Comparison of ENCODE assay signal across 8 cellular contexts in genomic region chr7:32765649-32766251, GRCh38.
DNase-seq lines count a peak whose midpoint lies in the region; ATAC-seq and TF ChIP-seq lines count a peak whose summit lies in the region.
"Not testable (repeated sequence)": the region's sequence is repeated elsewhere in the genome, so short reads cannot be mapped to it uniquely, and the experiment has no call there.

No MANE protein-coding gene starts in this region.

- peak; percentile 63; the same call in 1 of the 2 replicates for TF ChIP-seq RAD21 in HCT116 (IDR thresholded peaks at IDR 0.05; ENCODE audit: low read depth)

- peaks cover 38% of the 10 kb centered on the region for H3K27me3 Mint-ChIP-seq in CD8-positive, alpha-beta T cell (ENCODE audit: low read depth)

- H3K36me3 Mint-ChIP-seq in CD8-positive, alpha-beta T cell = not testable (repeated sequence)

- H3K27ac ChIP-seq in CD8-positive, alpha-beta T cell (ENCODE audit: low read depth, low read length); HCT116 (ENCODE audit: low read depth, low read length); Panc1 (ENCODE audit: low read length); esophagus squamous epithelium; right lobe of liver; spleen: not testable (repeated sequence)

- ATAC-seq in CD8-positive, alpha-beta T cell; HCT116; Panc1; right lobe of liver: not testable (repeated sequence)

- H3K9me3 Mint-ChIP-seq in CD8-positive, alpha-beta T cell = not testable (repeated sequence)

- not testable (repeated sequence) for BruUV-seq in HCT116 (replicated peaks; lab: Mats Ljungman, UMichigan); Panc1 (replicated peaks; lab: Mats Ljungman, UMichigan)

- H3K4me3 Mint-ChIP-seq in CD8-positive, alpha-beta T cell = not testable (repeated sequence)

- H3K4me1 Mint-ChIP-seq in CD8-positive, alpha-beta T cell (ENCODE audit: low read depth) = peaks cover 12% of the 10 kb centered on the region

- H4K20me1 ChIP-seq in HCT116 (ENCODE audit: insufficient read depth) = not testable (repeated sequence)

- H3K27me3 ChIP-seq in CD8-positive, alpha-beta T cell (ENCODE audit: insufficient read depth, low read length); HCT116 (ENCODE audit: insufficient read depth, low read length); Panc1 (ENCODE audit: control insufficient read depth, insufficient read depth, low read length); right lobe of liver: not testable (repeated sequence)
- H3K27me3 ChIP-seq in esophagus squamous epithelium (peaks cover 0 to 13% (median 0%) of the 10 kb centered on the region in 4 donors), spleen (replicated peaks in 1 of 7) (peaks cover 0 to 44% (median 11%) of the 10 kb centered on the region in 7 donors)

- not testable (repeated sequence) for H3K79me2 ChIP-seq in HCT116 (ENCODE audit: insufficient read depth, low read length)

- in situ Hi-C loops in Panc1 (cut with HindIII; ENCODE audit: low pct_unique_long_range_greater_than_20kb, low sequenced_read_pairs); astrocyte of the spinal cord (cut with HindIII; ENCODE audit: low sequenced_read_pairs): not testable (repeated sequence)

- intact Hi-C loops in CD8-positive, alpha-beta T cell (cut with DNase I, micrococcal nuclease) = loop anchor here (1.0 to 5.0 kb wide), 5 partner anchors 82 to 1168 kb away; no protein-coding TSS in a partner anchor
- intact Hi-C loops in HCT116 (cut with micrococcal nuclease) (loop anchor here (2.0 kb wide), 1 partner anchor 343 kb away; the partner anchor contains the start of gene RP9), Panc1 (cut with micrococcal nuclease; ENCODE audit: unreplicated experiment) (loop anchor here (5.0 kb wide), 2 partner anchors 177 to 342 kb away; partner anchors contain the start of gene RP9)
- intact Hi-C loops in esophagus squamous epithelium (cut with DNase I); right lobe of liver (cut with DNase I); spleen (cut with DNase I; ENCODE audit: low total_unique reads): not testable (repeated sequence)

- RAD21 ChIA-PET in HCT116 (lab: Charles Lee; ENCODE audit: low non-redundant PET in 1 of 2, low total read pairs in 2 of 2, uncharacterized antibody in 2 of 2, unreplicated experiment in 2 of 2) = interaction anchor here in 1 of 2 experiments (0.8 kb wide), 1 partner anchor 343 kb away, joined by 7 read pairs; the partner anchor contains the start of gene RP9

- not testable (repeated sequence) for TF ChIP-seq POLR2A in HCT116 (IDR thresholded peaks at IDR 0.05; ENCODE audit: borderline replicate concordance, extremely low read depth, insufficient read depth, insufficient read length); esophagus squamous epithelium (IDR thresholded peaks at IDR 0.05); right lobe of liver (IDR thresholded peaks at IDR 0.05); spleen (IDR thresholded peaks at IDR 0.05)

- H3K9ac ChIP-seq in HCT116 (ENCODE audit: low read length) = not testable (repeated sequence)

- POLR2A ChIA-PET in CD8-positive, alpha-beta T cell (lab: Charles Lee); HCT116 (lab: Charles Lee); Panc1 (lab: Charles Lee): not testable (repeated sequence)

- WGBS in esophagus squamous epithelium, 2 donors = 20 to 31% methylated on average over 4 of the region's 4 CpGs
- 16% methylated on average over 4 of the region's 4 CpGs for WGBS in right lobe of liver (ENCODE audit: insufficient coverage, low coverage, low lambda C conversion rate, missing lambda C conversion rate)
- WGBS in spleen, 5 donors = 19 to 31% (median 25%) methylated on average over 4 of the region's 4 CpGs

- DNase-seq in CD8-positive, alpha-beta T cell; HCT116 (ENCODE audit: low read depth, low spot score); Panc1 (ENCODE audit: low read depth, low spot score); esophagus squamous epithelium (lab: John Stamatoyannopoulos, UW); right lobe of liver; spleen: not testable (repeated sequence)
- DNase-seq in NCI-H1694 (lab: John Stamatoyannopoulos, UW) (peak; percentile 29), astrocyte of the spinal cord (ENCODE audit: low read depth, low spot score) (peak; percentile 29)

- not testable (repeated sequence) for H3K4me1 ChIP-seq in CD8-positive, alpha-beta T cell (ENCODE audit: insufficient read depth, low read length); HCT116 (ENCODE audit: control insufficient read depth in 1 of 2, insufficient read depth in 2 of 2, low read length in 2 of 2); Panc1 (ENCODE audit: control insufficient read depth, insufficient read depth, low read length); esophagus squamous epithelium; right lobe of liver
- H3K4me1 ChIP-seq in spleen = peaks cover 0 to 31% (median 16%) of the 10 kb centered on the region in 6 donors

- TF ChIP-seq CTCF in CD8-positive, alpha-beta T cell (IDR thresholded peaks at IDR 0.05) = peak; percentile 59
- TF ChIP-seq CTCF in HCT116 (IDR thresholded peaks at IDR 0.05 in 2 of 3, conservative IDR thresholded peaks at IDR 0.05 in 1 of 3; ENCODE audit: borderline replicate concordance in 1 of 3, insufficient read depth in 1 of 3, low read depth in 2 of 3, low read length in 2 of 3) = peak; percentile 22 to 54 (median 40); a peak in 4 of 6 replicates
- TF ChIP-seq CTCF in Panc1 (IDR thresholded peaks at IDR 0.05) = peak; percentile 60
- peak; percentile 15 for TF ChIP-seq CTCF in astrocyte of the spinal cord (IDR thresholded peaks at IDR 0.05; ENCODE audit: low read depth, low read length)
- peak in 4 of 6 experiments; percentile 24 to 50 (median 34) for TF ChIP-seq CTCF in esophagus squamous epithelium (IDR thresholded peaks at IDR 0.05)
- peak; percentile 24 to 55 (median 45) for TF ChIP-seq CTCF in right lobe of liver (IDR thresholded peaks at IDR 0.05)
- TF ChIP-seq CTCF in spleen (IDR thresholded peaks at IDR 0.05 in 8 of 11, conservative IDR thresholded peaks at IDR 0.05 in 3 of 11) = peak in 8 of 11 experiments; percentile 28 to 58 (median 48)

- CTCF ChIA-PET in CD8-positive, alpha-beta T cell (lab: Charles Lee) = interaction anchor here (1.4 kb wide), 1 partner anchor 342 kb away, joined by 7 read pairs; no protein-coding TSS in a partner anchor
- CTCF ChIA-PET in HCT116 (lab: Charles Lee) = interaction anchor here (1.1 to 2.3 kb wide), 3 partner anchors 326 to 343 kb away, joined by 3 to 26 read pairs (median 8); partner anchors contain the start of gene RP9
- CTCF ChIA-PET in Panc1 (lab: Charles Lee) = not testable (repeated sequence)

- H3K27ac Mint-ChIP-seq in CD8-positive, alpha-beta T cell = not testable (repeated sequence)

- H3K9me2 ChIP-seq in HCT116 (ENCODE audit: insufficient read depth) = not testable (repeated sequence)

- H3K9me3 ChIP-seq in CD8-positive, alpha-beta T cell (ENCODE audit: low read length); HCT116 (ENCODE audit: control insufficient read depth in 1 of 2, insufficient read depth in 1 of 2, low read depth in 1 of 2, low read length in 2 of 2); Panc1 (ENCODE audit: control insufficient read depth, insufficient read depth, low read depth, low read length); esophagus squamous epithelium; right lobe of liver; spleen: not testable (repeated sequence)

- H3K4me2 ChIP-seq in HCT116 (ENCODE audit: low read length) = not testable (repeated sequence)

- not testable (repeated sequence) for H2AFZ ChIP-seq in HCT116 (ENCODE audit: low read depth, low read length, poor library complexity, severe bottlenecking)

- not testable (repeated sequence) for H3K4me3 ChIP-seq in CD8-positive, alpha-beta T cell (ENCODE audit: low read depth, low read length); HCT116 (replicated peaks in 1 of 2; ENCODE audit: low read depth in 1 of 2, low read length in 2 of 2); Panc1 (ENCODE audit: low read depth in 2 of 2, low read length in 2 of 2); astrocyte of the spinal cord (ENCODE audit: low read depth, low read length); esophagus squamous epithelium; right lobe of liver; spleen

- H3K36me3 ChIP-seq in CD8-positive, alpha-beta T cell (ENCODE audit: insufficient read depth, low read length); HCT116 (ENCODE audit: control insufficient read depth in 1 of 2, insufficient read depth in 2 of 2, low read length in 2 of 2); Panc1 (ENCODE audit: control insufficient read depth, insufficient read depth, low read length); esophagus squamous epithelium; right lobe of liver; spleen: not testable (repeated sequence)

TF ChIP-seq in HCT116, 20 proteins besides CTCF, POLR2A, EP300 and RAD21:
- TF ChIP-seq EGR1 (IDR thresholded peaks at IDR 0.05; ENCODE audit: low read depth) = 0 out of 2 replicates have a peak, but pooled peaks have one; percentile 10
